Comparison of ENCODE assay signal across 26 cellular contexts in the genomic region with DNA sequence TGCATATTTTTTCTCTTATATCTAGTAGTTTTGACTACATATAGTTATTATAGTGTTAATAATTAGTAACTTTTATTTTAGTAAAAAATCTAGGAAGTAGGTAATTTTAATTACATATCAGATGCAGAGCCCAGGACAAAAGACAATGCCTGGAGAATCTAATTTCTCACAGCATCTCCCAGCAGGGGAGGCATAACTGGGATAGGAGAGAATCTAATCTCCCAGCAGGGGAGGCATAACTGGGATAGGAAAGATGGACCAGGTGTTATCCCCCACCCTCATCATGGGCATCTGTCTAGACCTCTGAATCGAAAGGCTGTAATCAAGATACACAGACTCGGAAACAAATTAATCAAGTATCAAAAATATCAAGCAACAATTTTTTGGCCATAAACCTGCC. TPM values are rescaled to one million over a fixed set of nuclear protein-coding genes. Genes with fewer than 3 reads are reported as not detected.
"Had no signal": no experiment of that assay in that cellular context is flagged by ENCODE, and none has a peak within 500 bp of the region (broad histone marks: within the 10 kb centered on the region; RNA-seq: fewer than 3 reads in every experiment).

No MANE protein-coding gene starts in this region.

- H3K27me3 ChIP-seq: breast epithelium, dorsolateral prefrontal cortex, hepatocyte, left lung had no signal

- H3K4me3 ChIP-seq: breast epithelium, dorsolateral prefrontal cortex, hepatocyte, left lung, thoracic aorta had no signal

- H3K36me3 ChIP-seq: breast epithelium, left lung, thoracic aorta had no signal

- H3K4me2 ChIP-seq: hepatocyte had no signal

- H2AFZ ChIP-seq: hepatocyte had no signal

- FAIRE-seq: endothelial cell of umbilical vein had no signal

- DNase-seq: activated CD4-positive, alpha-beta memory T cell treated with anti-CD3 and anti-CD28 coated beads for 36 hours; activated CD4-positive, alpha-beta T cell treated with anti-CD3 and anti-CD28 coated beads for 48 hours; activated effector memory CD4-positive, alpha-beta T cell treated with Interleukin-2 at 50 U/mL for 16 hours; activated naive CD4-positive, alpha-beta T cell treated with anti-CD3 and anti-CD28 coated beads for 36 hours; activated naive CD8-positive, alpha-beta T cell treated with anti-CD3 and anti-CD28 coated beads, Interleukin-2, amount 10 ng/mL, durations not matched to agents 7 days and 5 days; activated T-cell treated with anti-CD3 and anti-CD28 coated beads, Interleukin-2, amount 50 U/mL, for 72 hours; amniotic stem cell; dorsolateral prefrontal cortex; effector memory CD8-positive, alpha-beta T cell; foreskin melanocyte; kidney glomerular epithelial cell; left lung; midbrain; natural killer cell; retina; stimulated activated CD4-positive, alpha-beta T cell treated with anti-CD3 and anti-CD28 coated beads, Interleukin-2, amount 100 ng/mL, for 48 hours; stimulated activated CD8-positive, alpha-beta memory T cell treated with anti-CD3 and anti-CD28 coated beads, Interleukin-4, amount 100 ng/mL, for 48 hours; stimulated activated naive CD4-positive, alpha-beta T cell treated with Interleukin-2 at 50 U/mL for 16 hours; T1000 had no signal

- H3K9me3 ChIP-seq: breast epithelium, left lung, thoracic aorta had no signal

- H3K27ac ChIP-seq: breast epithelium, dorsolateral prefrontal cortex, hepatocyte, left lung, thoracic aorta had no signal

- ATAC-seq: activated T-cell treated with anti-CD3 and anti-CD28 coated beads, Interleukin-2, amount 50 U/mL, for 72 hours; effector memory CD8-positive, alpha-beta T cell; esophagus mucosa; left lung; natural killer cell had no signal

- H3K4me1 ChIP-seq: breast epithelium, left lung had no signal

- H3K79me2 ChIP-seq: hepatocyte had no signal

RNA-seq across cellular contexts. Expression of gene OSTN, which starts 58.2 kb away (rescaled TPM):
- total RNA-seq: activated CD4-positive, alpha-beta memory T cell treated with anti-CD3 and anti-CD28 coated beads for 36 hours; activated naive CD4-positive, alpha-beta T cell treated with anti-CD3 and anti-CD28 coated beads for 36 hours; activated naive CD8-positive, alpha-beta T cell treated with anti-CD3 and anti-CD28 coated beads, Interleukin-2, amount 10 ng/mL, durations not matched to agents 7 days and 5 days; activated T-cell treated with anti-CD3 and anti-CD28 coated beads, Interleukin-2, amount 50 U/mL, for 72 hours; endothelial cell of umbilical vein; esophagus mucosa; left lung; lung microvascular endothelial cell; natural killer cell; osteocyte; thoracic aorta had no signal
- polyA plus RNA-seq: endothelial cell of umbilical vein had no signal
